ENCODE assay signal across 8 cellular contexts in genomic region chr6:41682056-41682477, GRCh38. TPM values are rescaled to one million over a fixed set of nuclear protein-coding genes. Genes with fewer than 3 reads are reported as not detected.
DNase-seq lines count a peak whose midpoint lies in the region; ATAC-seq, FAIRE-seq and TF ChIP-seq lines count a peak whose summit lies in the region.

No MANE protein-coding gene starts in this region.

- no peaks in the 10 kb centered on the region for H3K36me3 Mint-ChIP-seq in neural crest cell (ENCODE audit: low read depth)

- peaks cover 27% of the 10 kb centered on the region for H3K4me1 Mint-ChIP-seq in neural crest cell

- H3K9me3 Mint-ChIP-seq in neural crest cell: no peaks in the 10 kb centered on the region

- POLR2A ChIA-PET in AG04450 (lab: Yijun Ruan, JAX): interaction anchor here (0.7 to 1.4 kb wide), 2 partner anchors 79 to 87 kb away, joined by 6 to 7 read pairs; no protein-coding TSS in a partner anchor

- peak; percentile 91 for TF ChIP-seq CTCF in AG04450 (IDR thresholded peaks at IDR 0.05; ENCODE audit: low read depth, low read length)
- peak; percentile 85 for TF ChIP-seq CTCF in fibroblast of mammary gland (conservative IDR thresholded peaks at IDR 0.05; ENCODE audit: control insufficient read depth, insufficient read depth, low read depth, low read length)
- TF ChIP-seq CTCF in neural crest cell (conservative IDR thresholded peaks at IDR 0.05): peak; percentile 93

- H3K4me3 ChIP-seq in AG04450 (ENCODE audit: low read depth, low read length) (no peak overlapping the region), fibroblast of mammary gland (ENCODE audit: control insufficient read depth, low read depth, low read length) (no peak overlapping the region)

- peaks cover 4% of the 10 kb centered on the region for H3K27me3 ChIP-seq in AG04450 (ENCODE audit: control insufficient read depth, insufficient read depth, low read length)

- FAIRE-seq in RCC 7860 (lab: Jason Lieb, UNC): no peak

- ATAC-seq in GM18868 (IDR thresholded peaks at IDR 0.05; ENCODE audit: unreplicated experiment): peak; percentile 61
- ATAC-seq in stimulated activated naive CD8-positive, alpha-beta T cell treated with anti-CD3 and anti-CD28 coated beads, Interleukin-15, Interleukin-2, amounts not matched to agents 100 U/mL and 50 U/mL, for 24 hours: peak; percentile 77

- CTCF ChIA-PET in AG04450 (lab: Charles Lee): interaction anchor here (0.6 to 4.7 kb wide), 11 partner anchors 11 to 317 kb away, joined by 3 to 98 read pairs (median 4); no protein-coding TSS in a partner anchor

- DNase-seq in AG04450 (ENCODE audit: low read depth, low spot score): peak; percentile 74
- DNase-seq in Kasumi-1 (lab: John Stamatoyannopoulos, UW): peak; percentile 72 to 81
- peak; percentile 74 for DNase-seq in RCC 7860 (ENCODE audit: low spot score)
- DNase-seq in activated T-cell treated with anti-CD3 and anti-CD28 coated beads, Interleukin-2, amount 50 U/mL, for 48 hours: peak; percentile 82 to 86
- DNase-seq in fibroblast of mammary gland (ENCODE audit: low read depth): peak; percentile 83
- DNase-seq in neural crest cell (ENCODE audit: low read depth, low spot score): peak; percentile 93
- DNase-seq in stimulated activated naive CD8-positive, alpha-beta T cell treated with anti-CD3 and anti-CD28 coated beads, Interleukin-15, Interleukin-2, amounts not matched to agents 100 U/mL and 50 U/mL, for 24 hours: peak; percentile 83

- no peak overlapping the region for H3K27ac Mint-ChIP-seq in neural crest cell (ENCODE audit: unreplicated experiment)

- no peaks in the 10 kb centered on the region; the same call in 1 of the 2 replicates for H3K9me3 ChIP-seq in AG04450 (ENCODE audit: control insufficient read depth, insufficient read depth, low read length)

- no peak overlapping the region for H3K27ac ChIP-seq in AG04450 (ENCODE audit: low read depth, low read length)

- peaks cover 1% of the 10 kb centered on the region for H3K27me3 Mint-ChIP-seq in neural crest cell (ENCODE audit: low read depth)

- no peak overlapping the region for H3K4me3 Mint-ChIP-seq in neural crest cell

RNA-seq across cellular contexts. Expression of gene MDFI, which starts 43.8 kb away (rescaled TPM):
- 0.19 and 0.35 TPM in 2 replicates for polyA plus RNA-seq in AG04450 (2011; rRNA removed)
- not detected in 2 replicates for polyA minus RNA-seq in AG04450 (2011; rRNA and poly(A)+ RNA removed)
- 64.2 and 65.8 TPM in 2 replicates for total RNA-seq in neural crest cell

RNA-seq across cellular contexts. Expression of gene TFEB, which starts 53.3 kb away (rescaled TPM):
- 3.9 and 4.3 TPM in 2 replicates for polyA plus RNA-seq in AG04450 (2011; rRNA removed)
- polyA minus RNA-seq in AG04450 (2011; rRNA and poly(A)+ RNA removed): 4.4 and 8.0 TPM in 2 replicates
- 1.1 and 1.3 TPM in 2 replicates for total RNA-seq in neural crest cell
